ENCODE assay signal across 8 cellular contexts in genomic region chr5:53262348-53262970, GRCh38.
A peak's percentile ranks its signal among the peaks of the same experiment; 100 is the strongest.
DNase-seq lines count a peak whose midpoint lies in the region; FAIRE-seq and TF ChIP-seq lines count a peak whose summit lies in the region.
"Had no signal": no experiment of that assay in that cellular context is flagged by ENCODE, and none has a peak within 500 bp of the region (broad histone marks: within the 10 kb centered on the region; RNA-seq: fewer than 3 reads in every experiment).

No MANE protein-coding gene starts in this region.

- no peaks in the 10 kb centered on the region for H3K36me3 Mint-ChIP-seq in progenitor cell of endocrine pancreas (ENCODE audit: insufficient read depth)

- TF ChIP-seq CTCF in GM12874 (IDR thresholded peaks at IDR 0.05; ENCODE audit: insufficient read depth, low read depth, low read length) (peak; percentile 18; the same call in 1 of the 2 replicates), NB4 (IDR thresholded peaks at IDR 0.05; ENCODE audit: low read depth, low read length) (peak; percentile 29), epithelial cell of esophagus (IDR thresholded peaks at IDR 0.05; ENCODE audit: insufficient read depth, low read depth, low read length, missing control alignments) (peak; percentile 73), progenitor cell of endocrine pancreas (IDR thresholded peaks at IDR 0.05; ENCODE audit: unreplicated experiment) (peak; percentile 60)

- H3K27ac ChIP-seq in effector memory CD4-positive, alpha-beta T cell (ENCODE audit: insufficient read depth, low read length, poor library complexity, severe bottlenecking), result no peak overlapping the region
- H3K27ac ChIP-seq: prostate gland had no signal

- no peak for FAIRE-seq in urothelium cell line (lab: Jason Lieb, UNC)

- H3K4me1 ChIP-seq in effector memory CD4-positive, alpha-beta T cell (ENCODE audit: control insufficient read depth, insufficient read depth, low read length, poor library complexity, severe bottlenecking), result no peaks in the 10 kb centered on the region
- H3K4me1 ChIP-seq: prostate gland had no signal

- DNase-seq in NB4 (ENCODE audit: low read depth) (peak; percentile 14), epithelial cell of esophagus (ENCODE audit: low read depth) (peak; percentile 77), progenitor cell of endocrine pancreas (ENCODE audit: low spot score, unreplicated experiment) (no peak), cerebellar nuclear complex (lab: John Stamatoyannopoulos, UW) (no peak), urothelium cell line (ENCODE audit: low spot score) (no peak)
- no peak for DNase-seq in effector memory CD4-positive, alpha-beta T cell

- H3K4me3 ChIP-seq in NB4 (ENCODE audit: low read depth, low read length) (no peak overlapping the region), epithelial cell of esophagus (ENCODE audit: low read length) (no peak overlapping the region)
- no peak overlapping the region for H3K4me3 ChIP-seq in effector memory CD4-positive, alpha-beta T cell (ENCODE audit: insufficient read depth, low read depth, low read length, poor library complexity, severe bottlenecking)
- H3K4me3 ChIP-seq: prostate gland had no signal

- H3K4me3 Mint-ChIP-seq in progenitor cell of endocrine pancreas (ENCODE audit: low read depth), result no peak overlapping the region

- no peak for TF ChIP-seq POLR2A in NB4 (IDR thresholded peaks at IDR 0.05; ENCODE audit: extremely low read depth, insufficient read length)

- no peaks in the 10 kb centered on the region for H3K9me3 ChIP-seq in effector memory CD4-positive, alpha-beta T cell (ENCODE audit: control insufficient read depth, low read length)
- H3K9me3 ChIP-seq: prostate gland had no signal

- no peaks in the 10 kb centered on the region for H3K36me3 ChIP-seq in effector memory CD4-positive, alpha-beta T cell (ENCODE audit: control insufficient read depth, insufficient read depth, low read length)
- H3K36me3 ChIP-seq: prostate gland had no signal

- no peaks in the 10 kb centered on the region for H3K4me1 Mint-ChIP-seq in progenitor cell of endocrine pancreas (ENCODE audit: low read depth)

- H3K9me3 Mint-ChIP-seq in progenitor cell of endocrine pancreas (ENCODE audit: low read depth), result peaks cover under 1% of the 10 kb centered on the region

- H3K27me3 ChIP-seq in effector memory CD4-positive, alpha-beta T cell (replicated peaks; ENCODE audit: control insufficient read depth, insufficient read depth, low read length, poor library complexity, severe bottlenecking), result no peaks in the 10 kb centered on the region

- no peak overlapping the region for H3K27ac Mint-ChIP-seq in progenitor cell of endocrine pancreas

- H3K27me3 Mint-ChIP-seq in progenitor cell of endocrine pancreas, result peaks cover 18% of the 10 kb centered on the region

Comparison
In these comparisons a context has a peak if more than half of its experiments do, and no peak if none do; other contexts are left out.
1. CTCF ChIP-seq: peak in every context shown above with its lines; median percentile 73 in epithelial cell of esophagus; 60 in progenitor cell of endocrine pancreas; 29 in NB4; 18 in GM12874.
2. DNase-seq: peak in NB4 (single experiment) and epithelial cell of esophagus (single experiment); none in progenitor cell of endocrine pancreas (single experiment), cerebellar nuclear complex (0 of 2), effector memory CD4-positive, alpha-beta T cell (0 of 3) and urothelium cell line (single experiment).